In the genomic region with DNA sequence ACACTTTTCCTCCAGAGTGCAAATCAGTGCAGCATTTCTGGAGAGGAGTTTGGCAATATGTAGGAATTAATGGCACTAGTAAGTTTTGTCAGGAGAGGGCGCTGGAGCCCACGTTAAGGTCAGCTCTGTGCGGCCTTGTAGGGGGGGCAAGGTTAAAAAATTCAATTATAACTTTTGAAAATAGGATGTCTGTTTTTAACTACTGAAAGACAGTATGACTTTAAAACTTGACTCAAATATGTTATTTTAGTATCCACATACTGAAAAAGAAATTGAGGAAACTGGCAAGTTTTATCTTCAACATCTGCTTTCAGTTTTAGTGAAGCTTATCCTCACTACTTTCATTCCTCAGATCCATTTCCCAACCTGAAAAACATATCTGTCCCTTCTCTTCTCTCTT, we compare ENCODE assay signal across 1 cellular context.
TF ChIP-seq lines count a peak whose summit lies in the region.

No MANE protein-coding gene starts in this region.

TF ChIP-seq in HCT116, 20 proteins besides CTCF, POLR2A, EP300 and RAD21 (continued from another document):
- TF ChIP-seq ZFX (IDR thresholded peaks at IDR 0.05) (no peak), CEBPB (IDR thresholded peaks at IDR 0.05; ENCODE audit: low read depth) (no peak), ELF1 (IDR thresholded peaks at IDR 0.05; ENCODE audit: borderline replicate concordance, low read depth) (no peak), ATF3 (IDR thresholded peaks at IDR 0.05) (no peak)
